8 cellular contexts compared by ENCODE assay signal in the genomic region with DNA sequence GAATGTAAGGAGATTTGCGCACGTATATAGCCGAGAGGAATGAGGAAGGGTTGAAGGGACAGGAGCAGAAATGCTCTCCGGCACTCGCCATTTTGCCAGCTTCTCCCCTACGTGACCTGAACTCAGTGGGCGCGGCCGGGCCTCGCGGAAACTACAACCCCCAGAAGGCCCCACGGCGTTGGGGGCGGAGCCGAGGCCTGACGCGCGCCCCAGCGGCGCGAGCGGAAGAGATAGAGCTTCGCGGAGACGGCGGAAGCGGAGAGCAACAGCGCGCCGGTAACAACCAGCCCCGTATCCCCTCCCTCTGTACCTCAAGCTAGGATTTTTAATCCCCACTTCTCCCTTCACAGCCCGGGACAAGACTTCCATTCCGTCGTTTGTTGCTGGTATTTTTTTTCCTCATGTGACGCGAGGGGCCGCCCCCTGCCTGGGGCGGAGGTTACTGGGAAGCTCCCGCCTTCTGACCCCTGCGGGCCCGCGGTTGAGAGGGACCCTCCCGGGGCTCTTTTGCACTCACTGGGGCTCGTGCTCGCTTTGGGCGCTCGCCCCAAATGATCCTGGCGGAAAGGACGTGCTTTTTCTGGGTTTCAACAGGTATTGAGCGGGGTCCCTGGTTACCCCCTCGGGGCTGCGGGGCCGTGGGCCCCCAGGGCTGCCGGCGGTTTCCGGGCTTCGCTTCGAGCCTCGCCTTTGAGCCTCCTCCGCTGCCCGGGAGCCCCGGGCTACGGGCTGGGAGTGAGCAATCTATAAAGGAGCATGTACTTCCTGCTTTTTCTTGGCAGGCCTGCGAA. TPM values are rescaled to one million over a fixed set of nuclear protein-coding genes. Genes with fewer than 3 reads are reported as not detected.
A peak's percentile ranks its signal among the peaks of the same experiment; 100 is the strongest.
DNase-seq lines count a peak whose midpoint lies in the region; FAIRE-seq and TF ChIP-seq lines count a peak whose summit lies in the region.

A gene (plus strand): TSS at position 227 of the 791 bp plus-strand sequence. CDS start 73,458 bp downstream, outside the sequence.

- H3K27me3 ChIP-seq in H1 (replicated peaks in 1 of 4; ENCODE audit: control insufficient read depth in 3 of 4, extremely low read depth in 1 of 4, insufficient read depth in 3 of 4, low read length in 3 of 4): no peaks in the 10 kb centered on the region
- no peaks in the 10 kb centered on the region for H3K27me3 ChIP-seq in mesendoderm (ENCODE audit: insufficient read depth, low read length, poor library complexity)

- 3% methylated on average over 57 of the region's 64 CpGs; no CpG with 5 or more reads in 1 of the 2 experiments for WGBS in H1 (ENCODE audit: extremely low coverage in 1 of 2, insufficient coverage in 1 of 2, insufficient read length in 1 of 2, insufficient replicate concordance in 2 of 2, low coverage in 1 of 2, low lambda C conversion rate in 2 of 2, missing lambda C conversion rate in 1 of 2), 2 experiments
- WGBS in mesendoderm (ENCODE audit: extremely low coverage, insufficient coverage, low lambda C conversion rate): no CpG with 5 or more reads among the region's 64 CpGs

- no peak for TF ChIP-seq EP300 in H1 (IDR thresholded peaks at IDR 0.05; ENCODE audit: borderline replicate concordance in 1 of 2, low read depth in 2 of 2, low read length in 2 of 2)

- peaks cover 2% of the 10 kb centered on the region for H3K23me2 ChIP-seq in H1 (ENCODE audit: low read depth, low read length)

- no peak for TF ChIP-seq RAD21 in H1 (IDR thresholded peaks at IDR 0.05 in 1 of 2, conservative IDR thresholded peaks at IDR 0.05 in 1 of 2; ENCODE audit: low read depth in 2 of 2, low read length in 2 of 2)

- H2BK15ac ChIP-seq in H1 (ENCODE audit: low read length) (no peak within 1 kb of the TSS), mesendoderm (replicated peaks; ENCODE audit: low read depth) (no peak within 1 kb of the TSS)

- H2BK5ac ChIP-seq in H1 (ENCODE audit: low read depth, low read length) (peak within 1 kb of the TSS; percentile 78; the same call in 1 of the 2 replicates), mesendoderm (ENCODE audit: low read length) (peak within 1 kb of the TSS; percentile 57)

- peak within 1 kb of the TSS; percentile 97 for H2AFZ ChIP-seq in H1 (ENCODE audit: low read length)

- no peaks in the 10 kb centered on the region for H3K36me3 ChIP-seq in H1 (ENCODE audit: control insufficient read depth in 2 of 4, insufficient read depth in 4 of 4, low read length in 3 of 4)
- H3K36me3 ChIP-seq in mesendoderm (ENCODE audit: control insufficient read depth, insufficient read depth, low read length): no peaks in the 10 kb centered on the region

- DNase-seq in COR-L47 (lab: John Stamatoyannopoulos, UW): peak; percentile 63
- peak; percentile 89 for DNase-seq in GM20000 (ENCODE audit: low spot score)
- DNase-seq in HS-5 (ENCODE audit: low read depth): peak; percentile 54
- DNase-seq in NOMO-1 (lab: John Stamatoyannopoulos, UW; ENCODE audit: unreplicated experiment in 2 of 2): peak; percentile 81 to 95
- peak; percentile 84 to 88 (median 87) for DNase-seq in activated CD8-positive, alpha-beta memory T cell treated with anti-CD3 and anti-CD28 coated beads for 48 hours (ENCODE audit: low read depth in 2 of 3, low spot score in 2 of 3)
- peak; percentile 59 to 95 for DNase-seq in H1 (ENCODE audit: low read depth in 1 of 2, low spot score in 2 of 2)
- DNase-seq in mesendoderm: peak; percentile 94
- peak; percentile 86 for DNase-seq in stimulated activated CD8-positive, alpha-beta memory T cell treated with anti-CD3 and anti-CD28 coated beads, Interleukin-12 subunit alpha, Interleukin-12 subunit beta, amount 100 ng/mL, for 4 hours (ENCODE audit: low read depth)

- peaks cover 0 to 3% (median 0%) of the 10 kb centered on the region in 4 experiments; a peak in 1 of 7 replicates for H3K4me1 ChIP-seq in H1 (replicated peaks in 1 of 4; ENCODE audit: control insufficient read depth in 3 of 4, insufficient read depth in 4 of 4, low read length in 3 of 4)
- H3K4me1 ChIP-seq in mesendoderm (ENCODE audit: control insufficient read depth, low read depth, low read length): peaks cover 2% of the 10 kb centered on the region

- H3K4me3 ChIP-seq in H1 (ENCODE audit: extremely low read depth in 1 of 4, insufficient read depth in 2 of 4, low read depth in 3 of 4, low read length in 4 of 4) (peak within 1 kb of the TSS; percentile 81 to 92 (median 92)), mesendoderm (ENCODE audit: low read length) (peak within 1 kb of the TSS; percentile 71)

- TF ChIP-seq POLR2A in H1 (IDR thresholded peaks at IDR 0.05; ENCODE audit: control extremely low read depth in 1 of 2, low read depth in 2 of 2, low read length in 2 of 2): peak; percentile 73 to 91

- H3K18ac ChIP-seq in H1 (ENCODE audit: extremely low read depth, low read length) (peak within 1 kb of the TSS; percentile 81; the same call in 1 of the 2 replicates), mesendoderm (ENCODE audit: low read length) (peak within 1 kb of the TSS; percentile 91)

- TF ChIP-seq CTCF in GM20000 (IDR thresholded peaks at IDR 0.05; ENCODE audit: extremely low read depth, missing control alignments) (no peak), H1 (IDR thresholded peaks at IDR 0.05; ENCODE audit: control extremely low read depth in 1 of 3, insufficient read depth in 1 of 3, low read depth in 1 of 3, low read length in 3 of 3) (no peak)

- no peak within 1 kb of the TSS for H3K14ac ChIP-seq in H1 (ENCODE audit: insufficient read length)

- CTCF ChIA-PET in H1 (lab: Charles Lee; ENCODE audit: partially characterized antibody): interaction anchor here (0.5 to 1.7 kb wide), 7 partner anchors 8 to 413 kb away, joined by 3 to 7 read pairs (median 3); no protein-coding TSS in a partner anchor

- H3K79me2 ChIP-seq in H1 (ENCODE audit: control insufficient read depth in 1 of 2, insufficient read depth in 2 of 2, low read length in 2 of 2) (peaks cover 0 to 44% of the 10 kb centered on the region in 2 experiments; a peak in 2 of 4 replicates), mesendoderm (ENCODE audit: control insufficient read depth, insufficient read depth, low read length) (peaks cover 14% of the 10 kb centered on the region)

- H4K91ac ChIP-seq in H1 (replicated peaks; ENCODE audit: insufficient read length, low read length): no peak within 1 kb of the TSS

- H2AK5ac ChIP-seq in H1 (ENCODE audit: low read depth, low read length) (no peak within 1 kb of the TSS), mesendoderm (ENCODE audit: low read length) (no peak within 1 kb of the TSS)

- no peak within 1 kb of the TSS for H2BK120ac ChIP-seq in H1 (replicated peaks; ENCODE audit: low read depth, low read length)
- H2BK120ac ChIP-seq in mesendoderm (ENCODE audit: low read depth, low read length): no peak within 1 kb of the TSS

- H3K4ac ChIP-seq in H1 (replicated peaks; ENCODE audit: insufficient read length, low read depth, low read length): no peak within 1 kb of the TSS
- peak within 1 kb of the TSS; percentile 89 for H3K4ac ChIP-seq in mesendoderm (ENCODE audit: low read depth, low read length)

- no peak within 1 kb of the TSS for H3K23ac ChIP-seq in H1 (ENCODE audit: insufficient read length)
- H3K23ac ChIP-seq in mesendoderm (ENCODE audit: low read length): no peak within 1 kb of the TSS

- no peak within 1 kb of the TSS for H2BK20ac ChIP-seq in H1 (ENCODE audit: low read length)

- H3K56ac ChIP-seq in H1 (replicated peaks; ENCODE audit: insufficient read length, low read depth, low read length) (no peak within 1 kb of the TSS), mesendoderm (ENCODE audit: low read length) (peak within 1 kb of the TSS; percentile 78)

- no peak for FAIRE-seq in H1 (lab: Jason Lieb, UNC)

- H3K79me1 ChIP-seq in H1 (ENCODE audit: low read depth, low read length) (no peaks in the 10 kb centered on the region; the same call in 1 of the 2 replicates), mesendoderm (ENCODE audit: low read length) (peaks cover 2% of the 10 kb centered on the region)

- H3K4me2 ChIP-seq in H1 (ENCODE audit: insufficient read depth in 1 of 2, low read depth in 2 of 2, low read length in 2 of 2): peak within 1 kb of the TSS; percentile 75 to 78
- H3K4me2 ChIP-seq in mesendoderm (ENCODE audit: low read length): peak within 1 kb of the TSS; percentile 37

- peaks cover 6 to 10% of the 10 kb centered on the region in 2 experiments; a peak in 3 of 4 replicates for H3K9me3 ChIP-seq in H1 (ENCODE audit: insufficient read depth in 2 of 2, low read depth in 1 of 2, low read length in 1 of 2)

- H3K9ac ChIP-seq in H1 (replicated peaks in 1 of 4; ENCODE audit: extremely low read depth in 1 of 4, low read depth in 3 of 4, low read length in 3 of 4) (peak within 1 kb of the TSS; percentile 63 to 92 (median 73)), mesendoderm (ENCODE audit: low read length) (peak within 1 kb of the TSS; percentile 78)

- peak within 1 kb of the TSS; percentile 39; the same call in 1 of the 2 replicates for H4K8ac ChIP-seq in H1 (ENCODE audit: extremely low read depth, insufficient read depth, low read length)
- H4K8ac ChIP-seq in mesendoderm (ENCODE audit: low read depth, low read length): peak within 1 kb of the TSS; percentile 94

- POLR2A ChIA-PET in H1 (lab: Charles Lee; ENCODE audit: partially characterized antibody): interaction anchor here (0.6 to 0.7 kb wide), 2 partner anchors 306 to 1310 kb away, joined by 3 read pairs; no protein-coding TSS in a partner anchor

- H4K5ac ChIP-seq in H1 (ENCODE audit: insufficient read length, low read depth, low read length) (peak within 1 kb of the TSS; percentile 41), mesendoderm (ENCODE audit: low read length) (peak within 1 kb of the TSS; percentile 98)

- H3K27ac ChIP-seq in H1 (ENCODE audit: low read depth, low read length): peak within 1 kb of the TSS; percentile 46
- peak within 1 kb of the TSS; percentile 82 for H3K27ac ChIP-seq in mesendoderm (ENCODE audit: low read depth, low read length)

- peaks cover 0 to 4% of the 10 kb centered on the region in 2 experiments for H4K20me1 ChIP-seq in H1 (replicated peaks in 1 of 2; ENCODE audit: control insufficient read depth in 1 of 2, insufficient read depth in 2 of 2, low read length in 2 of 2)

- H2BK12ac ChIP-seq in H1 (ENCODE audit: low read depth, low read length): no peak within 1 kb of the TSS

TF ChIP-seq in H1, 55 proteins besides CTCF, POLR2A, EP300 and RAD21 (continues in another document):
- peak; percentile 98 for TF ChIP-seq RBBP5 (IDR thresholded peaks at IDR 0.05; ENCODE audit: borderline replicate concordance, low read depth, low read length)

RNA-seq across cellular contexts. Expression of the gene that starts here (rescaled TPM):
- 13.9 and 16.6 TPM in 2 replicates for total RNA-seq in H1 (2021; fragmentation: NEBNext Ultra II Directional; extraction: Animal tissue kit (Norgen Biotek cat#: 25700))
- polyA plus RNA-seq in H1 (2011; rRNA removed): 4.6 and 6.9 TPM in 2 replicates
- polyA plus RNA-seq in H1 (2011; cell fraction: cytosol; rRNA removed): 10.4 TPM
- polyA plus RNA-seq in H1 (2011; cell fraction: nucleus; rRNA removed): 4.4 TPM
- 13.7 to 15.7 TPM (median 14.7 TPM) in 4 replicates for polyA plus RNA-seq in H1 (2012, experiment 1 of 2)
- 0.66 TPM for polyA plus RNA-seq in H1 (2012, experiment 2 of 2)
- polyA plus RNA-seq in H1 (2013, experiment 1 of 2): 12.1 TPM
- polyA plus RNA-seq in H1 (2013, experiment 2 of 2): 11.9 TPM
- polyA minus RNA-seq in H1 (2011; rRNA and poly(A)+ RNA removed): 18.1 and 24.4 TPM in 2 replicates
- polyA minus RNA-seq in H1 (2011; cell fraction: cytosol; rRNA and poly(A)+ RNA removed): 11.7 TPM
- 24.7 TPM for polyA minus RNA-seq in H1 (2011; cell fraction: nucleus; rRNA and poly(A)+ RNA removed)
- 11.4 TPM for polyA plus RNA-seq in mesendoderm (2013, experiment 1 of 2)
- polyA plus RNA-seq in mesendoderm (2013, experiment 2 of 2): 11.2 TPM

Comparison
In these comparisons a context has a peak if more than half of its experiments do, and no peak if none do; other contexts are left out.
1. Peak in every context shown above with its lines: DNase-seq, H3K4me3 ChIP-seq and H3K27ac ChIP-seq.